ENCODE assay signal across 29 cellular contexts in the genomic region with DNA sequence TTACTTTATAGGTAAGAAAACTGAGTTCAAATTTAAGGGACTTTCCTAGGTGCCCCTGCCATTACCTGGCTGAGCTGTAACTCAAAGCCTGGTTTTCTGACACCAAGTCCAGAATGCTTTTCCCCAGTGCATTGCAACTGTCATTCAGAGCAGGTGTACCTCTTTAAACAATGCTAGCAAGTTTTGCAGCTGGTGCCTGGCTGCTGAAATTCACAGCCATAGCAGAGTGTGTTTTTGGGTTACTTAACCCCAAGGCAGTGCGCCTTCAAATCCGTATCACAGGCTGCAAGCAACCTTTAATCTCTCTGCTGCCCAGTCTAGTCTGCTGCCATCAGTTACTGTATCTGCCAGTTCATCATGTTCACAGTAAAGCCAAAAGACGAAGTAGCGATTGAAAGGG.
"Had no signal": no experiment of that assay in that cellular context is flagged by ENCODE, and none has a peak within 500 bp of the region (broad histone marks: within the 10 kb centered on the region; RNA-seq: fewer than 3 reads in every experiment).

No MANE protein-coding gene starts in this region.

- H3K4me3 ChIP-seq: ascending aorta, coronary artery, dorsolateral prefrontal cortex had no signal

- DNase-seq: activated CD4-positive, alpha-beta memory T cell treated with anti-CD3 and anti-CD28 coated beads, Interleukin-2, amount 10 ng/mL, durations not matched to agents 7 days and 5 days; activated CD4-positive, alpha-beta T cell treated with anti-CD3 and anti-CD28 coated beads for 1 hour; activated CD4-positive, alpha-beta T cell treated with anti-CD3 and anti-CD28 coated beads for 4 hours; activated CD4-positive, alpha-beta T cell treated with anti-CD3 and anti-CD28 coated beads, Interleukin-2, amount 10 ng/mL, durations not matched to agents 7 days and 5 days; activated CD4-positive, alpha-beta T cell treated with anti-CD3 and anti-CD28 coated beads, Interleukin-2, amount 50 U/mL, for 4 hours; activated CD8-positive, alpha-beta memory T cell treated with anti-CD3 and anti-CD28 coated beads, Interleukin-2, amount 50 U/mL, for 48 hours; activated gamma-delta T cell; activated naive CD4-positive, alpha-beta T cell; activated naive CD4-positive, alpha-beta T cell treated with anti-CD3 and anti-CD28 coated beads, Interleukin-2, amount 10 ng/mL, durations not matched to agents 7 days and 5 days; activated naive CD8-positive, alpha-beta T cell treated with anti-CD3 and anti-CD28 coated beads, Interleukin-2, amount 10 ng/mL, durations not matched to agents 7 days and 5 days; activated T-cell treated with anti-CD3 and anti-CD28 coated beads for 4 hours; activated T-cell treated with anti-CD3 and anti-CD28 coated beads, Interleukin-2, amount 50 U/mL, for 24 hours; activated T-cell treated with anti-CD3 and anti-CD28 coated beads, Interleukin-2, amount 50 U/mL, for 72 hours; brain microvascular endothelial cell; dorsolateral prefrontal cortex; effector memory CD4-positive, alpha-beta T cell; endodermal cell; foreskin fibroblast; head of caudate nucleus; T-helper 17 cell; T1000 had no signal

- H3K27ac ChIP-seq: ascending aorta, brain microvascular endothelial cell, coronary artery, dorsolateral prefrontal cortex, VCaP had no signal

- H3K27me3 ChIP-seq: ascending aorta, brain microvascular endothelial cell, dorsolateral prefrontal cortex had no signal

- H3K9me3 ChIP-seq: ascending aorta had no signal

- FAIRE-seq: bronchial epithelial cell, frontal cortex had no signal

- H3K36me3 ChIP-seq: ascending aorta, brain microvascular endothelial cell had no signal

- ATAC-seq: activated naive CD4-positive, alpha-beta T cell treated with anti-CD3 and anti-CD28 coated beads, Interleukin-2, amount 50 U/mL, for 72 hours; activated T-cell treated with anti-CD3 and anti-CD28 coated beads, Interleukin-2, amount 50 U/mL, for 72 hours; esophagus mucosa; T-helper 17 cell; WTC11 had no signal
